8 cellular contexts compared by ENCODE assay signal in genomic region chr7:113774182-113774807, GRCh38.
DNase-seq lines count a peak whose midpoint lies in the region; ATAC-seq and TF ChIP-seq lines count a peak whose summit lies in the region.

No MANE protein-coding gene starts in this region.

- ATAC-seq in DND-41 (ENCODE audit: insufficient read depth, low read depth) (peak; percentile 69), GM21423 (IDR thresholded peaks at IDR 0.05; ENCODE audit: unreplicated experiment) (peak; percentile 83), HG03575 (IDR thresholded peaks at IDR 0.05; ENCODE audit: extremely low read depth, insufficient number of reproducible peaks, low FRiP score, unreplicated experiment) (peak; percentile 78), HG03439 (IDR thresholded peaks at IDR 0.05; ENCODE audit: unreplicated experiment) (no peak), T-cell (replicated peaks in 1 of 4) (no peak)

- no peak overlapping the region for H3K27ac ChIP-seq in DND-41 (ENCODE audit: low read length)

- no peak for DNase-seq in DND-41
- DNase-seq in NOMO-1 treated with DMSO at 0.1 percent for 48 hours (lab: John Stamatoyannopoulos, UW; ENCODE audit: unreplicated experiment): peak; percentile 67
- peak; percentile 76 for DNase-seq in dermis blood vessel endothelial cell
- peak; percentile 86 for DNase-seq in myocyte (ENCODE audit: low read depth)
- DNase-seq in T-cell: no peak

- no peak overlapping the region for H2AFZ ChIP-seq in DND-41 (ENCODE audit: low read depth, low read length)

- no peaks in the 10 kb centered on the region for H4K20me1 ChIP-seq in DND-41 (ENCODE audit: insufficient read depth, low read length)

- no peak overlapping the region for H3K4me3 ChIP-seq in DND-41 (ENCODE audit: low read depth in 1 of 2, low read length in 2 of 2)

- no peak overlapping the region for H3K27ac Mint-ChIP-seq in T-cell

- TF ChIP-seq CTCF in DND-41 (IDR thresholded peaks at IDR 0.05; ENCODE audit: borderline replicate concordance, extremely low read depth, low read length, poor library complexity, severe bottlenecking): peak; percentile 72

- H3K4me3 Mint-ChIP-seq in T-cell: no peak overlapping the region

- no peaks in the 10 kb centered on the region for H3K9me3 ChIP-seq in DND-41 (ENCODE audit: insufficient read depth, low read length, severe bottlenecking)

- no peaks in the 10 kb centered on the region for H3K36me3 ChIP-seq in DND-41 (ENCODE audit: insufficient read depth, low read length)

- H3K4me2 ChIP-seq in DND-41 (ENCODE audit: insufficient read depth, low read length): no peak overlapping the region

- POLR2A ChIA-PET in T-cell (lab: Charles Lee): no interaction called here

- H3K4me1 ChIP-seq in DND-41 (ENCODE audit: insufficient read depth, low read length): no peaks in the 10 kb centered on the region

- no peaks in the 10 kb centered on the region for H3K79me2 ChIP-seq in DND-41 (ENCODE audit: insufficient read depth, low read length)

- H3K9me3 Mint-ChIP-seq in T-cell: peaks cover 0 to 2% (median 2%) of the 10 kb centered on the region in 3 donors

- H3K4me1 Mint-ChIP-seq in T-cell: no peaks in the 10 kb centered on the region

- H3K27me3 Mint-ChIP-seq in T-cell: no peaks in the 10 kb centered on the region

- H3K27me3 ChIP-seq in DND-41 (ENCODE audit: insufficient read depth, low read length, poor library complexity): no peaks in the 10 kb centered on the region

- CTCF ChIA-PET in T-cell (lab: Charles Lee): no interaction called here

- no peaks in the 10 kb centered on the region for H3K36me3 Mint-ChIP-seq in T-cell

- no peak overlapping the region for H3K9ac ChIP-seq in DND-41 (ENCODE audit: low read depth, low read length)

Comparison
In these comparisons a context has a peak if more than half of its experiments do, and no peak if none do; other contexts are left out.
1. ATAC-seq: peak in DND-41 (single experiment), GM21423 (single experiment) and HG03575 (single experiment); none in HG03439 (single experiment) and T-cell (0 of 4).
2. DNase-seq: peak in NOMO-1 treated with DMSO at 0.1 percent for 48 hours (single experiment), dermis blood vessel endothelial cell (single experiment) and myocyte (single experiment); none in DND-41 (single experiment) and T-cell (0 of 34).